13 cellular contexts compared by ENCODE assay signal in the genomic region with DNA sequence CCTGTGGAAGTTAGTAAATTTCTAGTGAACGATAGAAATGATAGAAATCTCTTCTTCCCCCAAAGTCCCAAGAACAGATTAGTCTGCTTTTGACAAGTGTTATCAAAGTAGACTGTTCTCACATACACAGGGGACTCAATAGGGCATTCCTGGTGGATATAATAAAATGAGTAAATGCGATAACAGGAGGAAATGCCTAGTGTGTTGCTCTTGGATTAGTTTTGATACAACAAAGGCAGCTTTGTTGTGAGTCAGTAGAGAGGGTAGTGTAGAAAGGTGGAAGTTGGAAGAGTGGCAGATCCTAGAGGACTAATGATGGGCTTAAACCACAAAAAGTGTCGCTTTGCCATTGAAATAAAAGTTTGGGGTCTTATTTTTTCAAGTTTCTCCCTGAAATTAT. TPM values are rescaled to one million over a fixed set of nuclear protein-coding genes. Genes with fewer than 3 reads are reported as not detected.
DNase-seq lines count a peak whose midpoint lies in the region; ATAC-seq and TF ChIP-seq lines count a peak whose summit lies in the region.
"Had no signal": no experiment of that assay in that cellular context is flagged by ENCODE, and none has a peak within 500 bp of the region (broad histone marks: within the 10 kb centered on the region; RNA-seq: fewer than 3 reads in every experiment).

No MANE protein-coding gene starts in this region.

- no peak for TF ChIP-seq POLR2A in transverse colon (IDR thresholded peaks at IDR 0.05)

- WGBS in heart right ventricle, 2 donors, result 49 to 56% methylated on average over 3 of the region's 3 CpGs
- 42 to 49% methylated on average over 3 of the region's 3 CpGs for WGBS in transverse colon (ENCODE audit: low coverage in 1 of 2), 2 donors

- H3K4me3 ChIP-seq in heart right ventricle (no peak overlapping the region), transverse colon (no peak overlapping the region)

- H3K9me3 ChIP-seq in heart right ventricle (peaks cover 0 to 12% (median 7%) of the 10 kb centered on the region in 11 donors), transverse colon (no peaks in the 10 kb centered on the region)
- H3K9me3 ChIP-seq: neutrophil had no signal

- in situ Hi-C loops in transverse colon (cut with MboI; ENCODE audit: low pct_ligation_motif_present in 1 of 4, low pct_unique_long_range_greater_than_20kb in 1 of 4, low sequenced_read_pairs in 3 of 4), result loop anchor here in 1 of 4 donors (10.0 kb wide), 1 partner anchor 49 kb away; a partner anchor contains a TSS

- no peak for TF ChIP-seq EP300 in transverse colon (IDR thresholded peaks at IDR 0.05; ENCODE audit: low read depth)

- peaks cover 0 to 11% (median 0%) of the 10 kb centered on the region in 9 donors for H3K36me3 ChIP-seq in heart right ventricle
- no peaks in the 10 kb centered on the region for H3K36me3 ChIP-seq in transverse colon
- H3K36me3 ChIP-seq: neutrophil had no signal

- intact Hi-C loops in heart right ventricle (cut with DNase I), result loop anchor here in 4 of 10 donors (2.0 to 10.0 kb wide), 4 partner anchors 15 to 49 kb away; a partner anchor contains a TSS
- intact Hi-C loops in left ventricle myocardium superior (cut with micrococcal nuclease), result loop anchor here (2.0 kb wide), 1 partner anchor 43 kb away; a partner anchor contains a TSS
- intact Hi-C loops in transverse colon (cut with DNase I; ENCODE audit: low total_unique reads), result loop anchor here (5.0 kb wide), 1 partner anchor 42 kb away; a partner anchor contains a TSS

- no peak for DNase-seq in heart right ventricle
- DNase-seq in left ventricle myocardium superior, result no peak
- peak; percentile 60 for DNase-seq in astrocyte of the hippocampus (ENCODE audit: low read depth, low spot score)
- peak; percentile 30 for DNase-seq in kidney tubule cell (ENCODE audit: low spot score)
- DNase-seq in transverse colon, result no peak
- no peak for DNase-seq in NCI-H1436 treated with DMSO at 0.1 percent for 48 hours (lab: John Stamatoyannopoulos, UW)
- DNase-seq: amniotic stem cell; islet precursor cell; NCI-H1417 treated with DMSO at 0.1 percent for 48 hours; stimulated activated CD4-positive, alpha-beta T cell treated with anti-CD3 and anti-CD28 coated beads, Interleukin-4, amount 100 ng/mL, for 24 hours had no signal

- H3K27me3 ChIP-seq in heart right ventricle, result no peaks in the 10 kb centered on the region
- H3K27me3 ChIP-seq in transverse colon, result no peaks in the 10 kb centered on the region

- H3K4me1 ChIP-seq in heart right ventricle (peaks cover 0 to 62% (median 40%) of the 10 kb centered on the region in 9 donors), transverse colon (peaks cover 9 to 74% (median 60%) of the 10 kb centered on the region in 4 donors)

- H3K27ac ChIP-seq in heart right ventricle, result peak overlapping the region in 8 of 10 donors; percentile 8 to 57 (median 36)
- H3K27ac ChIP-seq in transverse colon, result peak overlapping the region; percentile 39 to 89 (median 78)
- H3K27ac ChIP-seq: neutrophil had no signal

- no peak for ATAC-seq in heart right ventricle
- no peak for ATAC-seq in left ventricle myocardium superior
- no peak for ATAC-seq in HG02623 (IDR thresholded peaks at IDR 0.05; ENCODE audit: unreplicated experiment)
- no peak for ATAC-seq in HG02970 (IDR thresholded peaks at IDR 0.05; ENCODE audit: low FRiP score, unreplicated experiment)

- TF ChIP-seq CTCF in heart right ventricle (IDR thresholded peaks at IDR 0.05), result no peak
- TF ChIP-seq CTCF in transverse colon (IDR thresholded peaks at IDR 0.05), result no peak

RNA-seq across cellular contexts. Expression of a gene that starts 43.5 kb away (rescaled TPM):
- total RNA-seq in heart right ventricle (10 to 100 TPM; 53.4 to 94.9 (median 65.2) TPM), left ventricle myocardium superior (65.9 TPM), transverse colon (10 to 100 TPM; 46.8 to 91.1 (median 69.3) TPM)
- polyA plus RNA-seq in heart right ventricle, result 10 to 100 TPM; 13.1 to 21.9 TPM

RNA-seq across cellular contexts. Expression of a gene that starts 51.5 kb away (rescaled TPM):
- 10 to 100 TPM; 12.0 to 18.6 (median 15.5) TPM for total RNA-seq in heart right ventricle
- polyA plus RNA-seq in heart right ventricle, result 10 to 100 TPM in 1 of 2 donors, 1 to 10 TPM in 1; 3.6 to 10.8 TPM
- 15.9 TPM for total RNA-seq in left ventricle myocardium superior
- total RNA-seq in transverse colon, result 10 to 100 TPM in 2 of 4 donors, 1 to 10 TPM in 2; 7.6 to 14.9 (median 10.2) TPM

Comparison
In these comparisons a context has a peak if more than half of its experiments do, and no peak if none do; other contexts are left out.
1. DNase-seq: peak in astrocyte of the hippocampus (single experiment) and kidney tubule cell (single experiment); none in heart right ventricle (0 of 2), left ventricle myocardium superior (single experiment), transverse colon (single experiment) and NCI-H1436 treated with DMSO at 0.1 percent for 48 hours (single experiment).